Comparison of ENCODE assay signal across 34 cellular contexts in genomic region chr6:20232188-20232587, GRCh38.
"Had no signal": no experiment of that assay in that cellular context is flagged by ENCODE, and none has a peak within 500 bp of the region (broad histone marks: within the 10 kb centered on the region; RNA-seq: fewer than 3 reads in every experiment).

No MANE protein-coding gene starts in this region.

- ATAC-seq: activated CD8-positive, alpha-beta T cell treated with anti-CD3 and anti-CD28 coated beads for 36 hours; activated naive CD4-positive, alpha-beta T cell treated with anti-CD3 and anti-CD28 coated beads, Interleukin-2, amount 50 U/mL, for 72 hours; activated T-cell treated with anti-CD3 and anti-CD28 coated beads, Interleukin-2, amount 50 U/mL, for 4 hours; activated T-cell treated with anti-CD3 and anti-CD28 coated beads, Interleukin-2, amount 50 U/mL, for 72 hours; activated T-helper 17 cell treated with anti-CD3 and anti-CD28 coated beads, Interleukin-2, amount 50 U/mL, for 72 hours; body of pancreas had no signal

- H3K27me3 ChIP-seq: adrenal gland, body of pancreas, cardiac muscle cell had no signal

- H3K27ac ChIP-seq: adrenal gland, body of pancreas, cardiac muscle cell had no signal

- H3K4me1 ChIP-seq: adrenal gland, body of pancreas had no signal

- H3K9me3 ChIP-seq: adrenal gland, body of pancreas had no signal

- H3K36me3 ChIP-seq: adrenal gland, cardiac muscle cell had no signal

- DNase-seq: activated B cell treated with CpG ODN at 0.5 μM for 24 hours; activated CD4-positive, alpha-beta memory T cell treated with anti-CD3 and anti-CD28 coated beads for 36 hours; activated CD4-positive, alpha-beta T cell treated with anti-CD3 and anti-CD28 coated beads for 4 hours; activated CD4-positive, alpha-beta T cell treated with anti-CD3 and anti-CD28 coated beads, Interleukin-2, amount 10 ng/mL, durations not matched to agents 24 days and 14 days; activated CD4-positive, alpha-beta T cell treated with anti-CD3 and anti-CD28 coated beads, Interleukin-2, amount 50 U/mL, for 1 hour; activated CD4-positive, alpha-beta T cell treated with anti-CD3 and anti-CD28 coated beads, Interleukin-2, amount 50 U/mL, for 4 hours; activated CD4-positive, CD25-positive, alpha-beta regulatory T cell treated with anti-CD3 and anti-CD28 coated beads, Interleukin-2, amount 50 U/mL, for 72 hours; activated CD8-positive, alpha-beta memory T cell treated with anti-CD3 and anti-CD28 coated beads, Interleukin-2, amount 50 U/mL, for 4 hours; activated CD8-positive, alpha-beta T cell treated with anti-CD3 and anti-CD28 coated beads for 36 hours; activated effector memory CD4-positive, alpha-beta T cell treated with anti-CD3 and anti-CD28 coated beads, Interleukin-2, amount 50 U/mL, for 16 hours; activated gamma-delta T cell treated with Interleukin-2 at 50 U/mL for 16 hours; activated naive CD4-positive, alpha-beta T cell; activated naive CD4-positive, alpha-beta T cell treated with anti-CD3 and anti-CD28 coated beads for 36 hours; activated naive CD4-positive, alpha-beta T cell treated with anti-CD3 and anti-CD28 coated beads, Interleukin-2, amount 50 U/mL, for 16 hours; activated naive CD8-positive, alpha-beta T cell treated with anti-CD3 and anti-CD28 coated beads for 36 hours; activated T-cell treated with anti-CD3 and anti-CD28 coated beads for 4 hours; activated T-cell treated with anti-CD3 and anti-CD28 coated beads, Interleukin-2, amount 50 U/mL, for 1 hour; activated T-cell treated with anti-CD3 and anti-CD28 coated beads, Interleukin-2, amount 50 U/mL, for 4 hours; activated T-cell treated with anti-CD3 and anti-CD28 coated beads, Interleukin-2, amount 50 U/mL, for 72 hours; adrenal gland; amniotic stem cell; aorta; body of pancreas; caudate nucleus; cerebellar nuclear complex; T-helper 1 cell; T-helper 2 cell; T-helper 9 cell had no signal

- H3K4me3 ChIP-seq: adrenal gland, body of pancreas, cardiac muscle cell had no signal

- FAIRE-seq: astrocyte, bronchial epithelial cell, TTC549 had no signal
